Comparison of ENCODE assay signal across 29 cellular contexts in genomic region chr10:71187197-71187596, GRCh38. TPM values are rescaled to one million over a fixed set of nuclear protein-coding genes. Genes with fewer than 3 reads are reported as not detected.
"Had no signal": no experiment of that assay in that cellular context is flagged by ENCODE, and none has a peak within 500 bp of the region (broad histone marks: within the 10 kb centered on the region; RNA-seq: fewer than 3 reads in every experiment).

No MANE protein-coding gene starts in this region.

- H3K4me3 ChIP-seq: adrenal gland, body of pancreas, esophagus muscularis mucosa, gastrocnemius medialis had no signal

- H3K36me3 ChIP-seq: adrenal gland, esophagus muscularis mucosa, gastrocnemius medialis had no signal

- ATAC-seq: activated CD4-positive, alpha-beta T cell treated with anti-CD3 and anti-CD28 coated beads for 36 hours; activated CD8-positive, alpha-beta memory T cell treated with anti-CD3 and anti-CD28 coated beads, Interleukin-2, amount 10 ng/mL, durations not matched to agents 7 days and 5 days; activated CD8-positive, alpha-beta T cell treated with anti-CD3 and anti-CD28 coated beads, Interleukin-2, amount 10 ng/mL, durations not matched to agents 7 days and 5 days; activated naive CD8-positive, alpha-beta T cell treated with anti-CD3 and anti-CD28 coated beads, Interleukin-2, amount 50 U/mL, for 24 hours; effector memory CD8-positive, alpha-beta T cell; foreskin keratinocyte; T-helper 17 cell had no signal

- H3K4me1 ChIP-seq: foreskin keratinocyte had no signal

- H3K9me3 ChIP-seq: adrenal gland, body of pancreas, esophagus muscularis mucosa, gastrocnemius medialis had no signal

- DNase-seq: activated CD4-positive, alpha-beta memory T cell treated with anti-CD3 and anti-CD28 coated beads for 36 hours; activated CD4-positive, alpha-beta T cell treated with anti-CD3 and anti-CD28 coated beads for 36 hours; activated CD4-positive, alpha-beta T cell treated with anti-CD3 and anti-CD28 coated beads, Interleukin-2, amount 10 ng/mL, durations not matched to agents 24 days and 14 days; activated CD4-positive, CD25-positive, alpha-beta regulatory T cell; activated CD4-positive, CD25-positive, alpha-beta regulatory T cell treated with anti-CD3 and anti-CD28 coated beads, Interleukin-2, amount 50 U/mL, for 72 hours; activated CD8-positive, alpha-beta memory T cell treated with anti-CD3 and anti-CD28 coated beads, Interleukin-2, amount 10 ng/mL, durations not matched to agents 7 days and 5 days; activated CD8-positive, alpha-beta memory T cell treated with anti-CD3 and anti-CD28 coated beads, Interleukin-2, amount 50 U/mL, for 4 hours; activated CD8-positive, alpha-beta T cell treated with anti-CD3 and anti-CD28 coated beads, Interleukin-2, amount 10 ng/mL, durations not matched to agents 7 days and 5 days; activated effector memory CD4-positive, alpha-beta T cell treated with anti-CD3 and anti-CD28 coated beads, Interleukin-2, amount 50 U/mL, for 16 hours; activated naive CD4-positive, alpha-beta T cell treated with anti-CD3 and anti-CD28 coated beads for 36 hours; activated naive CD8-positive, alpha-beta T cell treated with anti-CD3 and anti-CD28 coated beads for 36 hours; activated naive CD8-positive, alpha-beta T cell treated with anti-CD3 and anti-CD28 coated beads, Interleukin-2, amount 50 U/mL, for 24 hours; activated T-cell treated with anti-CD3 and anti-CD28 coated beads, Interleukin-2, amount 50 U/mL, for 1 hour; activated T-cell treated with anti-CD3 and anti-CD28 coated beads, Interleukin-2, amount 50 U/mL, for 48 hours; aorta; caudate nucleus; cortex of kidney; effector CD4-positive, alpha-beta T cell; effector memory CD8-positive, alpha-beta T cell; erythroblast; foreskin keratinocyte; glutamatergic neuron; T-helper 1 cell; T-helper 17 cell had no signal

- H3K27me3 ChIP-seq: adrenal gland, body of pancreas had no signal

- H3K27ac ChIP-seq: adrenal gland, foreskin keratinocyte, gastrocnemius medialis had no signal

RNA-seq across cellular contexts. Expression of gene UNC5B, which starts 25.2 kb away (rescaled TPM):
- total RNA-seq: activated T-helper 2 cell treated with anti-CD3 and anti-CD28 coated beads, Interferon-gamma antibody, Interleukin-2, Interleukin-4, amounts not matched to agents 10 μg/mL and 5 μg/mL and 100 μg/mL, durations not matched to agents 14 hours and 24 hours and 36 hours; T-helper 17 cell had no signal
